Comparison of ENCODE assay signal across 8 cellular contexts in genomic region chr18:3447035-3447894, GRCh38. TPM values are rescaled to one million over a fixed set of nuclear protein-coding genes. Genes with fewer than 3 reads are reported as not detected.
DNase-seq lines count a peak whose midpoint lies in the region; ATAC-seq, FAIRE-seq and TF ChIP-seq lines count a peak whose summit lies in the region.

No MANE protein-coding gene starts in this region.

- peak overlapping the region; percentile 20 for H4K91ac ChIP-seq in H1 (replicated peaks; ENCODE audit: insufficient read length, low read length)

- peak overlapping the region; percentile 95 for H3K4me2 ChIP-seq in H1 (ENCODE audit: insufficient read depth in 1 of 2, low read depth in 2 of 2, low read length in 2 of 2)

- peaks cover 6 to 20% (median 12%) of the 10 kb centered on the region in 4 experiments for H3K4me1 ChIP-seq in H1 (replicated peaks in 1 of 4; ENCODE audit: control insufficient read depth in 3 of 4, insufficient read depth in 4 of 4, low read length in 3 of 4)

- H3K14ac ChIP-seq in H1 (ENCODE audit: insufficient read length): no peak overlapping the region

- H3K4me1 Mint-ChIP-seq in T-cell (peaks cover 10 to 26% (median 22%) of the 10 kb centered on the region in 3 donors), naive B cell (peaks cover 10 to 20% (median 16%) of the 10 kb centered on the region in 3 donors)

- POLR2A ChIA-PET in T-cell (lab: Charles Lee) (interaction anchor here (0.6 to 3.1 kb wide), 11 partner anchors 9 to 484 kb away, joined by 3 to 28 read pairs (median 6); no protein-coding TSS in a partner anchor), H1 (lab: Charles Lee; ENCODE audit: partially characterized antibody) (interaction anchor here (0.7 to 3.2 kb wide), 21 partner anchors 8 to 219 kb away, joined by 3 to 19 read pairs (median 5); partner anchors contain the start of genes MYL12A and MYL12B)

- peak overlapping the region; percentile 98; the same call in 1 of the 2 replicates for H2AK5ac ChIP-seq in H1 (ENCODE audit: low read depth, low read length)

- peak overlapping the region; percentile 99 for H3K4ac ChIP-seq in H1 (replicated peaks; ENCODE audit: insufficient read length, low read depth, low read length)

- 0 out of 2 replicates have a peak overlapping the region, but pooled peaks have one; percentile 61 for H2BK20ac ChIP-seq in H1 (ENCODE audit: low read length)

- DNase-seq in activated naive CD4-positive, alpha-beta T cell treated with Interleukin-2 at 50 U/mL for 16 hours: peak; percentile 44
- no peak for DNase-seq in activated naive CD4-positive, alpha-beta T cell (lab: John Stamatoyannopoulos, UW)
- DNase-seq in T-cell: peak in 11 of 34 experiments; percentile 6 to 41 (median 18)
- DNase-seq in H1 (ENCODE audit: low read depth in 1 of 2, low spot score in 2 of 2): peak in 1 of 2 experiments; percentile 70
- DNase-seq in naive B cell: no peak
- no peak for DNase-seq in NCI-H2196 (lab: John Stamatoyannopoulos, UW; ENCODE audit: unreplicated experiment)
- DNase-seq in NCI-H1105 treated with DMSO at 0.1 percent for 48 hours (lab: John Stamatoyannopoulos, UW): no peak
- no peak for DNase-seq in epidermal melanocyte (ENCODE audit: insufficient read length, low spot score)

- TF ChIP-seq EP300 in H1 (IDR thresholded peaks at IDR 0.05; ENCODE audit: borderline replicate concordance in 1 of 2, low read depth in 2 of 2, low read length in 2 of 2): no peak; a peak in 1 of 3 replicates

- H3K23me2 ChIP-seq in H1 (ENCODE audit: low read depth, low read length): peaks cover 13% of the 10 kb centered on the region

- peaks cover 2 to 4% of the 10 kb centered on the region in 2 experiments for H4K20me1 ChIP-seq in H1 (replicated peaks in 1 of 2; ENCODE audit: control insufficient read depth in 1 of 2, insufficient read depth in 2 of 2, low read length in 2 of 2)

- peak overlapping the region; percentile 81 to 97 (median 96) for H3K9ac ChIP-seq in H1 (replicated peaks in 1 of 4; ENCODE audit: extremely low read depth in 1 of 4, low read depth in 3 of 4, low read length in 3 of 4)

- TF ChIP-seq POLR2A in H1 (IDR thresholded peaks at IDR 0.05; ENCODE audit: control extremely low read depth in 1 of 2, low read depth in 2 of 2, low read length in 2 of 2): peak in 1 of 2 experiments; percentile 57; a peak in 1 of 3 replicates

- H2BK5ac ChIP-seq in H1 (ENCODE audit: low read depth, low read length): peak overlapping the region; percentile 100

- peak overlapping the region; percentile 63 for H4K5ac ChIP-seq in H1 (ENCODE audit: insufficient read length, low read depth, low read length)

- peak overlapping the region; percentile 96 for H3K56ac ChIP-seq in H1 (replicated peaks; ENCODE audit: insufficient read length, low read depth, low read length)

- H3K36me3 ChIP-seq in H1 (ENCODE audit: control insufficient read depth in 2 of 4, insufficient read depth in 4 of 4, low read length in 3 of 4): peaks cover 0 to 3% (median 2%) of the 10 kb centered on the region in 4 experiments; a peak in 2 of 8 replicates

- H3K27me3 ChIP-seq in H1 (replicated peaks in 1 of 4; ENCODE audit: control insufficient read depth in 3 of 4, extremely low read depth in 1 of 4, insufficient read depth in 3 of 4, low read length in 3 of 4): no peaks in the 10 kb centered on the region

- TF ChIP-seq CTCF in H1 (IDR thresholded peaks at IDR 0.05; ENCODE audit: control extremely low read depth in 1 of 3, insufficient read depth in 1 of 3, low read depth in 1 of 3, low read length in 3 of 3): no peak

- H3K79me1 ChIP-seq in H1 (ENCODE audit: low read depth, low read length): no peaks in the 10 kb centered on the region

- ATAC-seq in T-cell (replicated peaks in 1 of 4): no peak
- ATAC-seq in naive B cell (ENCODE audit: low read depth in 2 of 2): no peak

- no peak for TF ChIP-seq RAD21 in H1 (IDR thresholded peaks at IDR 0.05 in 1 of 2, conservative IDR thresholded peaks at IDR 0.05 in 1 of 2; ENCODE audit: low read depth in 2 of 2, low read length in 2 of 2)

- H3K9me3 ChIP-seq in H1 (ENCODE audit: insufficient read depth in 2 of 2, low read depth in 1 of 2, low read length in 1 of 2): no peaks in the 10 kb centered on the region

- H3K9me3 Mint-ChIP-seq in T-cell (no peaks in the 10 kb centered on the region), naive B cell (peaks cover 0 to 1% (median 0%) of the 10 kb centered on the region in 7 donors)

- peak overlapping the region; percentile 76; the same call in 1 of the 2 replicates for H2AFZ ChIP-seq in H1 (ENCODE audit: low read length)

- H3K36me3 Mint-ChIP-seq in T-cell (no peaks in the 10 kb centered on the region), naive B cell (no peaks in the 10 kb centered on the region)

- peak overlapping the region; percentile 100 for H2BK12ac ChIP-seq in H1 (ENCODE audit: low read depth, low read length)

- CTCF ChIA-PET in T-cell (lab: Charles Lee) (interaction anchor here (0.6 to 2.7 kb wide), 16 partner anchors 9 to 466 kb away, joined by 3 to 20 read pairs (median 4); no protein-coding TSS in a partner anchor), H1 (lab: Charles Lee; ENCODE audit: partially characterized antibody) (interaction anchor here (0.6 to 4.3 kb wide), 13 partner anchors 8 to 217 kb away, joined by 3 to 28 read pairs (median 4); no protein-coding TSS in a partner anchor)

- peak overlapping the region; percentile 99 for H3K27ac ChIP-seq in H1 (ENCODE audit: low read depth, low read length)

- no peak for FAIRE-seq in H1 (lab: Jason Lieb, UNC)

- peak overlapping the region; percentile 95; the same call in 1 of the 2 replicates for H2BK15ac ChIP-seq in H1 (ENCODE audit: low read length)

- H3K4me3 ChIP-seq in H1 (ENCODE audit: extremely low read depth in 1 of 4, insufficient read depth in 2 of 4, low read depth in 3 of 4, low read length in 4 of 4): peak overlapping the region; percentile 73 to 99 (median 87)

- H3K18ac ChIP-seq in H1 (ENCODE audit: extremely low read depth, low read length): peak overlapping the region; percentile 100

- H3K79me2 ChIP-seq in H1 (ENCODE audit: control insufficient read depth in 1 of 2, insufficient read depth in 2 of 2, low read length in 2 of 2): peaks cover 21 to 38% of the 10 kb centered on the region in 2 experiments

- H4K8ac ChIP-seq in H1 (ENCODE audit: extremely low read depth, insufficient read depth, low read length): peak overlapping the region; percentile 99; the same call in 1 of the 2 replicates

- 15% methylated on average over 22 of the region's 22 CpGs; no CpG with 5 or more reads in 1 of the 2 experiments for WGBS in H1 (ENCODE audit: extremely low coverage in 1 of 2, insufficient coverage in 1 of 2, insufficient read length in 1 of 2, insufficient replicate concordance in 2 of 2, low coverage in 1 of 2, low lambda C conversion rate in 2 of 2, missing lambda C conversion rate in 1 of 2), 2 experiments

- H2BK120ac ChIP-seq in H1 (replicated peaks; ENCODE audit: low read depth, low read length): peak overlapping the region; percentile 18

- H3K4me3 Mint-ChIP-seq in T-cell: peak overlapping the region; percentile 91 to 95 (median 94)
- peak overlapping the region; percentile 90 to 100 (median 97) for H3K4me3 Mint-ChIP-seq in naive B cell

- H3K23ac ChIP-seq in H1 (ENCODE audit: insufficient read length): no peak overlapping the region

- H3K27ac Mint-ChIP-seq in T-cell: peak overlapping the region; percentile 99
- H3K27ac Mint-ChIP-seq in naive B cell: peak overlapping the region; percentile 100

- H3K27me3 Mint-ChIP-seq in T-cell (no peaks in the 10 kb centered on the region), naive B cell (no peaks in the 10 kb centered on the region)

TF ChIP-seq in H1, 55 proteins besides CTCF, POLR2A, EP300 and RAD21 (continues in another document):
- peak; percentile 23; the same call in 1 of the 2 replicates for TF ChIP-seq TAF1 (IDR thresholded peaks at IDR 0.05; ENCODE audit: low read depth, low read length)
- no peak for TF ChIP-seq JUN (IDR thresholded peaks at IDR 0.05; ENCODE audit: low read depth, low read length)
- no peak for TF ChIP-seq SRF (IDR thresholded peaks at IDR 0.05; ENCODE audit: low read depth, low read length)
- no peak for TF ChIP-seq GTF2F1 (IDR thresholded peaks at IDR 0.05; ENCODE audit: borderline replicate concordance, low read depth, low read length)
- no peak for TF ChIP-seq CHD1 (IDR thresholded peaks at IDR 0.05; ENCODE audit: low read depth, low read length)
- no peak; the same call in 1 of the 2 replicates for TF ChIP-seq PHF8 (conservative IDR thresholded peaks at IDR 0.05; ENCODE audit: low read depth, low read length)
- peak; percentile 54 for TF ChIP-seq POLR2AphosphoS5 (IDR thresholded peaks at IDR 0.05; ENCODE audit: low read depth, low read length)
- TF ChIP-seq TEAD4 (IDR thresholded peaks at IDR 0.05; ENCODE audit: low read depth, low read length): no peak
- TF ChIP-seq KDM1A (IDR thresholded peaks at IDR 0.05; ENCODE audit: borderline replicate concordance, low read length): 0 out of 2 replicates have a peak, but pooled peaks have one; percentile 9
- 0 out of 4 replicates have a peak, but pooled peaks of 1 of the 2 experiments have one; percentile 49 for TF ChIP-seq SIN3A (conservative IDR thresholded peaks at IDR 0.05 in 1 of 2, IDR thresholded peaks at IDR 0.05 in 1 of 2; ENCODE audit: low read depth in 1 of 2, low read length in 2 of 2)
- no peak for TF ChIP-seq E2F6 (IDR thresholded peaks at IDR 0.05)
- no peak for TF ChIP-seq BCL11A (IDR thresholded peaks at IDR 0.05; ENCODE audit: low read depth in 2 of 2, low read length in 2 of 2)
- peak; percentile 45; the same call in 1 of the 2 replicates for TF ChIP-seq CREB1 (IDR thresholded peaks at IDR 0.05)
- no peak for TF ChIP-seq CTBP2 (IDR thresholded peaks at IDR 0.05; ENCODE audit: borderline replicate concordance, insufficient read depth, insufficient read length, low read length)

RNA-seq across cellular contexts. Expression of gene TGIF1, which starts 2.7 kb away (rescaled TPM):
- 10 to 100 TPM; 40.5 to 90.5 (median 81.8) TPM for total RNA-seq in T-cell
- total RNA-seq in H1 (2021; fragmentation: NEBNext Ultra II Directional; extraction: Animal tissue kit (Norgen Biotek cat#: 25700)): 259 and 262 TPM in 2 replicates
- polyA plus RNA-seq in H1 (2011; rRNA removed) (256 and 288 TPM in 2 replicates), naive B cell (ENCODE audit: low read depth in 6 of 6) (100 to 1,000 TPM in 1 of 6 donors, 10 to 100 TPM in 5; 34.1 to 114 (median 46.4) TPM)
- polyA plus RNA-seq in H1 (2011; cell fraction: cytosol; rRNA removed): 274 TPM
- 280 TPM for polyA plus RNA-seq in H1 (2011; cell fraction: nucleus; rRNA removed)
- 212 to 243 TPM (median 229 TPM) in 4 replicates for polyA plus RNA-seq in H1 (2012, experiment 1 of 2)
- polyA plus RNA-seq in H1 (2012, experiment 2 of 2): 150 TPM
- 190 TPM for polyA plus RNA-seq in H1 (2013, experiment 1 of 2)
- 187 TPM for polyA plus RNA-seq in H1 (2013, experiment 2 of 2)
- polyA minus RNA-seq in H1 (2011; rRNA and poly(A)+ RNA removed): 288 and 445 TPM in 2 replicates
- 110 TPM for polyA minus RNA-seq in H1 (2011; cell fraction: cytosol; rRNA and poly(A)+ RNA removed)
- polyA minus RNA-seq in H1 (2011; cell fraction: nucleus; rRNA and poly(A)+ RNA removed): 155 TPM
